In genomic region chr7:18402488-18403183, GRCh38 we compare ENCODE assay signal across 15 cellular contexts.
DNase-seq lines count a peak whose midpoint lies in the region; ATAC-seq and FAIRE-seq lines count a peak whose summit lies in the region.
"Had no signal": no experiment of that assay in that cellular context is flagged by ENCODE, and none has a peak within 500 bp of the region (broad histone marks: within the 10 kb centered on the region; RNA-seq: fewer than 3 reads in every experiment).

No MANE protein-coding gene starts in this region.

- FAIRE-seq in frontal cortex (lab: Jason Lieb, UNC): no peak

- peak overlapping the region; percentile 43 for H3K27ac Mint-ChIP-seq in stimulated activated naive B cell treated with anti-CD40 and anti-IgM and Interleukin-4, amounts not matched to agents 10 μg/mL and 1 μg/mL and 100 μg/mL, for 72 hours

- peaks cover 0 to 1% of the 10 kb centered on the region in 2 donors for H3K9me3 Mint-ChIP-seq in stimulated activated naive B cell treated with anti-CD40 and anti-IgM and Interleukin-4, amounts not matched to agents 10 μg/mL and 1 μg/mL and 100 μg/mL, for 72 hours
- H3K9me3 Mint-ChIP-seq: neural crest cell had no signal

- H3K36me3 Mint-ChIP-seq in stimulated activated naive B cell treated with anti-CD40 and anti-IgM and Interleukin-4, amounts not matched to agents 10 μg/mL and 1 μg/mL and 100 μg/mL, for 72 hours: peaks cover 3% of the 10 kb centered on the region in 2 donors

- peaks cover 36 to 60% of the 10 kb centered on the region in 2 donors for H3K4me1 Mint-ChIP-seq in stimulated activated naive B cell treated with anti-CD40 and anti-IgM and Interleukin-4, amounts not matched to agents 10 μg/mL and 1 μg/mL and 100 μg/mL, for 72 hours

- peak in 1 of 2 donors; percentile 6 for ATAC-seq in stimulated activated naive B cell treated with anti-CD40 and anti-IgM and Interleukin-4, amounts not matched to agents 10 μg/mL and 1 μg/mL and 100 μg/mL, for 72 hours (replicated peaks)
- ATAC-seq: left lung had no signal

- H3K27ac ChIP-seq in SJSA1: peak overlapping the region; percentile 84
- H3K27ac ChIP-seq: left lung had no signal

- no peak overlapping the region for H3K4me3 ChIP-seq in SJSA1
- H3K4me3 ChIP-seq: left lung had no signal

- H3K36me3 ChIP-seq in SJSA1: no peaks in the 10 kb centered on the region
- H3K36me3 ChIP-seq: left lung had no signal

- DNase-seq in H4 (ENCODE audit: low spot score) (peak; percentile 88), SJSA1 (ENCODE audit: low read depth in 1 of 2, low spot score in 2 of 2) (peak; percentile 73 to 79), fibroblast of peridontal ligament (ENCODE audit: extremely low read depth) (peak; percentile 94), medulla oblongata (ENCODE audit: extremely low spot score) (no peak), SW480 (ENCODE audit: low spot score) (no peak), COLO668 (lab: John Stamatoyannopoulos, UW; ENCODE audit: unreplicated experiment) (no peak), frontal cortex (ENCODE audit: low spot score in 2 of 2) (no peak)
- DNase-seq in stimulated activated naive B cell treated with anti-CD40 and anti-IgM and Interleukin-4, amounts not matched to agents 10 μg/mL and 1 μg/mL and 100 μg/mL, for 72 hours: no peak
- DNase-seq: activated CD4-positive, CD25-positive, alpha-beta regulatory T cell treated with anti-CD3 and anti-CD28 coated beads, Interleukin-2, amount 50 U/mL, for 72 hours; DMS 273 treated with DMSO at 0.1 percent for 48 hours; effector memory CD4-positive, alpha-beta T cell; left lung; substantia nigra; SW 1271 had no signal

- no peaks in the 10 kb centered on the region for H3K27me3 Mint-ChIP-seq in stimulated activated naive B cell treated with anti-CD40 and anti-IgM and Interleukin-4, amounts not matched to agents 10 μg/mL and 1 μg/mL and 100 μg/mL, for 72 hours

- peaks cover 68% of the 10 kb centered on the region for H3K4me1 ChIP-seq in SJSA1 (replicated peaks)
- H3K4me1 ChIP-seq: left lung had no signal

- no peaks in the 10 kb centered on the region for H3K27me3 ChIP-seq in SJSA1 (replicated peaks)
- H3K27me3 ChIP-seq: left lung had no signal

- no peaks in the 10 kb centered on the region for H3K9me3 ChIP-seq in SJSA1 (replicated peaks)
- H3K9me3 ChIP-seq: left lung had no signal

- peak overlapping the region; percentile 2 to 7 for H3K4me3 Mint-ChIP-seq in stimulated activated naive B cell treated with anti-CD40 and anti-IgM and Interleukin-4, amounts not matched to agents 10 μg/mL and 1 μg/mL and 100 μg/mL, for 72 hours
- H3K4me3 Mint-ChIP-seq: neural crest cell had no signal

Comparison
In these comparisons a context has a peak if more than half of its experiments do, and no peak if none do; other contexts are left out.
1. DNase-seq: peak in H4 (single experiment), SJSA1 (2 of 2) and fibroblast of peridontal ligament (single experiment); none in stimulated activated naive B cell treated with anti-CD40 and anti-IgM and Interleukin-4, amounts not matched to agents 10 μg/mL and 1 μg/mL and 100 μg/mL, for 72 hours (single experiment), medulla oblongata (single experiment), SW480 (single experiment), COLO668 (single experiment) and frontal cortex (0 of 2).